24 cellular contexts compared by ENCODE assay signal in genomic region chr16:84282533-84282932, GRCh38. TPM values are rescaled to one million over a fixed set of nuclear protein-coding genes. Genes with fewer than 3 reads are reported as not detected.
"Had no signal": no experiment of that assay in that cellular context is flagged by ENCODE, and none has a peak within 500 bp of the region (broad histone marks: within the 10 kb centered on the region; RNA-seq: fewer than 3 reads in every experiment).

No MANE protein-coding gene starts in this region.

- H3K27me3 ChIP-seq: SJCRH30 had no signal

- H3K9ac ChIP-seq: KMS-11 had no signal

- H3K27ac ChIP-seq: KMS-11, SJCRH30 had no signal

- DNase-seq: Kasumi-1, MM.1S, NCI-H1092 treated with DMSO at 0.1 percent for 48 hours, NCI-H1436, NCI-H187, NCI-H2029, NCI-H2081 treated with DMSO at 0.1 percent for 48 hours, NCI-H2171, NCI-H226, NCI-H446, NCI-H510A, NCI-H524 treated with DMSO at 0.1 percent for 48 hours, NCI-H69, NCI-H774, RPMI8226, SHP77, SJCRH30 had no signal

- H3K4me1 ChIP-seq: SJCRH30 had no signal

- FAIRE-seq: K562, RCC 7860 had no signal

- ATAC-seq: K562, SK-N-SH treated with all-trans-retinoic acid at 6 μM for 48 hours had no signal

- H3K36me3 ChIP-seq: SJCRH30 had no signal

- H3K4me2 ChIP-seq: KMS-11 had no signal

- H3K4me3 ChIP-seq: K562, SJCRH30 had no signal

- H3K9me3 ChIP-seq: SJCRH30 had no signal

RNA-seq across cellular contexts. Expression of gene WFDC1, which starts 12.1 kb away (rescaled TPM):
- total RNA-seq: HT-29, K562 had no signal
- polyA plus RNA-seq: IgD-negative memory B cell, K562 had no signal

RNA-seq across cellular contexts. Expression of gene KCNG4, which starts 42.7 kb away (rescaled TPM):
- total RNA-seq: HT-29, K562, M059J had no signal
- polyA plus RNA-seq: IgD-negative memory B cell, K562 had no signal
